In genomic region chr19:41376241-41376997, GRCh38 we compare ENCODE assay signal across 8 cellular contexts. TPM values are rescaled to one million over a fixed set of nuclear protein-coding genes. Genes with fewer than 3 reads are reported as not detected.
DNase-seq lines count a peak whose midpoint lies in the region; ATAC-seq and TF ChIP-seq lines count a peak whose summit lies in the region.

TSS of gene TMEM91 (plus strand) at chr19:41376533. CDS start at chr19:41378310, 1,777 bp downstream.

- intact Hi-C loops in activated T-helper 2 cell treated with anti-CD3 and anti-CD28 coated beads, Interferon-gamma antibody, Interleukin-2, Interleukin-4, amounts not matched to agents 10 μg/mL and 5 μg/mL and 100 μg/mL, durations not matched to agents 14 hours and 24 hours and 36 hours (cut with micrococcal nuclease): no loop called here
- intact Hi-C loops in Right ventricle myocardium inferior (cut with DNase I) (no loop called here), posterior vena cava (cut with DNase I) (no loop called here)

- H3K4me1 ChIP-seq in parathyroid adenoma: peaks cover 10% of the 10 kb centered on the region

- peak within 1 kb of the TSS; percentile 81 for H2AFZ ChIP-seq in parathyroid adenoma

- H3K79me2 ChIP-seq in parathyroid adenoma: peaks cover 4% of the 10 kb centered on the region

- H3K4me1 Mint-ChIP-seq in activated T-helper 2 cell treated with anti-CD3 and anti-CD28 coated beads, Interferon-gamma antibody, Interleukin-2, Interleukin-4, amounts not matched to agents 10 μg/mL and 5 μg/mL and 100 μg/mL, durations not matched to agents 14 hours and 24 hours and 36 hours (ENCODE audit: low read depth): peaks cover 13% of the 10 kb centered on the region

- TF ChIP-seq CTCF in parathyroid adenoma (IDR thresholded peaks at IDR 0.05): no peak

- ATAC-seq in Right ventricle myocardium inferior (peak; percentile 47), GM21390 (IDR thresholded peaks at IDR 0.05; ENCODE audit: unreplicated experiment) (no peak)

- peaks cover 5% of the 10 kb centered on the region for H3K36me3 Mint-ChIP-seq in activated T-helper 2 cell treated with anti-CD3 and anti-CD28 coated beads, Interferon-gamma antibody, Interleukin-2, Interleukin-4, amounts not matched to agents 10 μg/mL and 5 μg/mL and 100 μg/mL, durations not matched to agents 14 hours and 24 hours and 36 hours (ENCODE audit: low read depth)

- no peaks in the 10 kb centered on the region for H3K36me3 ChIP-seq in parathyroid adenoma (ENCODE audit: control insufficient read depth, insufficient read depth, low read length)

- H3K27me3 ChIP-seq in parathyroid adenoma (ENCODE audit: control insufficient read depth, insufficient read depth, low read length): no peaks in the 10 kb centered on the region

- H3K27ac Mint-ChIP-seq in activated T-helper 2 cell treated with anti-CD3 and anti-CD28 coated beads, Interferon-gamma antibody, Interleukin-2, Interleukin-4, amounts not matched to agents 10 μg/mL and 5 μg/mL and 100 μg/mL, durations not matched to agents 14 hours and 24 hours and 36 hours: peak within 1 kb of the TSS; percentile 52

- H3K9me3 ChIP-seq in parathyroid adenoma (ENCODE audit: control insufficient read depth, low read length): no peaks in the 10 kb centered on the region

- no peaks in the 10 kb centered on the region for H3K27me3 Mint-ChIP-seq in activated T-helper 2 cell treated with anti-CD3 and anti-CD28 coated beads, Interferon-gamma antibody, Interleukin-2, Interleukin-4, amounts not matched to agents 10 μg/mL and 5 μg/mL and 100 μg/mL, durations not matched to agents 14 hours and 24 hours and 36 hours (ENCODE audit: low read depth)

- no peak within 1 kb of the TSS for H3K9ac ChIP-seq in parathyroid adenoma

- H3K4me3 Mint-ChIP-seq in activated T-helper 2 cell treated with anti-CD3 and anti-CD28 coated beads, Interferon-gamma antibody, Interleukin-2, Interleukin-4, amounts not matched to agents 10 μg/mL and 5 μg/mL and 100 μg/mL, durations not matched to agents 14 hours and 24 hours and 36 hours (ENCODE audit: low read depth): peak within 1 kb of the TSS; percentile 77

- DNase-seq in NCI-H345 (lab: John Stamatoyannopoulos, UW): peak; percentile 4
- no peak for DNase-seq in NCI-H345 treated with DMSO at 0.1 percent for 48 hours (lab: John Stamatoyannopoulos, UW; ENCODE audit: unreplicated experiment)
- no peak for DNase-seq in activated T-helper 2 cell treated with anti-CD3 and anti-CD28 coated beads, Interferon-gamma antibody, Interleukin-2, Interleukin-4, amounts not matched to agents 10 μg/mL and 5 μg/mL and 100 μg/mL, durations not matched to agents 14 hours and 24 hours and 36 hours (ENCODE audit: low spot score)
- DNase-seq in Right ventricle myocardium inferior (ENCODE audit: missing footprints): peak; percentile 75
- no peak for DNase-seq in posterior vena cava (ENCODE audit: low spot score)
- no peak for DNase-seq in SW480 (ENCODE audit: low spot score)

- no peaks in the 10 kb centered on the region for H3K9me3 Mint-ChIP-seq in activated T-helper 2 cell treated with anti-CD3 and anti-CD28 coated beads, Interferon-gamma antibody, Interleukin-2, Interleukin-4, amounts not matched to agents 10 μg/mL and 5 μg/mL and 100 μg/mL, durations not matched to agents 14 hours and 24 hours and 36 hours

- H3K4me3 ChIP-seq in parathyroid adenoma (ENCODE audit: low read depth, low read length): peak within 1 kb of the TSS; percentile 9

- H3K27ac ChIP-seq in parathyroid adenoma: no peak within 1 kb of the TSS

- peak within 1 kb of the TSS; percentile 48 for H3K4me2 ChIP-seq in parathyroid adenoma (ENCODE audit: low read length)

RNA-seq across cellular contexts. Expression of gene TMEM91, which starts in this region (rescaled TPM):
- 4.2 and 4.8 TPM in 2 replicates for total RNA-seq in activated T-helper 2 cell treated with anti-CD3 and anti-CD28 coated beads, Interferon-gamma antibody, Interleukin-2, Interleukin-4, amounts not matched to agents 10 μg/mL and 5 μg/mL and 100 μg/mL, durations not matched to agents 14 hours and 24 hours and 36 hours
- 3.8 TPM for total RNA-seq in Right ventricle myocardium inferior
- 1 to 10 TPM; 6.4 to 8.3 TPM for total RNA-seq in posterior vena cava

Comparison
In these comparisons a context has a peak if more than half of its experiments do, and no peak if none do; other contexts are left out.
1. DNase-seq: peak in NCI-H345 (single experiment) and Right ventricle myocardium inferior (single experiment); none in NCI-H345 treated with DMSO at 0.1 percent for 48 hours (single experiment), activated T-helper 2 cell treated with anti-CD3 and anti-CD28 coated beads, Interferon-gamma antibody, Interleukin-2, Interleukin-4, amounts not matched to agents 10 μg/mL and 5 μg/mL and 100 μg/mL, durations not matched to agents 14 hours and 24 hours and 36 hours (single experiment), posterior vena cava (single experiment) and SW480 (single experiment).